26 cellular contexts compared by ENCODE assay signal in the genomic region with DNA sequence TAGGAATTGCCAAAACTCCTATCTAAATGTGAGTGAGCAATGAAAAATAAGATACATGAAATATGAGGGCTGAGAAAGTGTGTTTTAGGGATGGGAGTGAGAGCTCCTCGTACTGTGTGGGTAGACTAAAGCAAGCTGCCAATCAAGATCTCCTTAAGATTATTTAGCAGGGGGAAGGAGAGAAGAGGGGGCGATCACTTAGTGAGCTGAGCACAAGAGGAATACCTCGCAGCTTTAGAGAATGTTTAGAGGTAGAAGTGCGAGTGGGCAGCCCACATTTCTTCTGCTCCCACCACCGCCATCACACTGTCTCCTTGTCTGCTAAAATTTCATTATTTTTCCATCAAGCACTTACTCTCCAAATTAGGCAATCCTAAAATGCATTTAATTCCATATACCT.
"Had no signal": no experiment of that assay in that cellular context is flagged by ENCODE, and none has a peak within 500 bp of the region (broad histone marks: within the 10 kb centered on the region; RNA-seq: fewer than 3 reads in every experiment).

No MANE protein-coding gene starts in this region.

- H3K27ac ChIP-seq: brain microvascular endothelial cell, cardiac muscle cell had no signal

- H3K27ac Mint-ChIP-seq: activated CD8-positive, alpha-beta T cell treated with anti-CD3 and anti-CD28 coated beads, Interleukin-2, amount 10 ng/mL, durations not matched to agents 7 days and 5 days; activated naive CD8-positive, alpha-beta T cell; activated T-cell treated with anti-CD3 and anti-CD28 coated beads, Interleukin-2, amount 50 U/mL, for 24 hours; WTC11 had no signal

- DNase-seq: activated CD4-positive, alpha-beta T cell treated with anti-CD3 and anti-CD28 coated beads for 48 hours; activated CD4-positive, alpha-beta T cell treated with anti-CD3 and anti-CD28 coated beads, Interleukin-2, amount 50 U/mL, for 4 hours; activated CD4-positive, CD25-positive, alpha-beta regulatory T cell treated with anti-CD3 and anti-CD28 coated beads, Interleukin-2, amount 50 U/mL, for 72 hours; activated CD8-positive, alpha-beta memory T cell treated with anti-CD3 and anti-CD28 coated beads, Interleukin-2, amount 50 U/mL, for 48 hours; activated CD8-positive, alpha-beta T cell treated with anti-CD3 and anti-CD28 coated beads, Interleukin-2, amount 10 ng/mL, durations not matched to agents 7 days and 5 days; activated effector memory CD4-positive, alpha-beta T cell treated with anti-CD3 and anti-CD28 coated beads, Interleukin-2, amount 50 U/mL, for 16 hours; activated naive CD4-positive, alpha-beta T cell treated with Interleukin-2 at 50 U/mL for 16 hours; activated T-cell treated with anti-CD3 and anti-CD28 coated beads, Interleukin-2, amount 50 U/mL, for 24 hours; brain microvascular endothelial cell; cerebellar nuclear complex; KBM-7; MV-4-11; NCI-H1092 treated with DMSO at 0.1 percent for 48 hours; NCI-H1417 treated with DMSO at 0.1 percent for 48 hours; NCI-H1694; NCI-H2029; NCI-H2107; NCI-H446; NCI-H524; NCI-H748 treated with DMSO at 0.1 percent for 48 hours; SIG-M5; T-helper 17 cell; T-helper 9 cell had no signal

- H3K4me3 ChIP-seq: cardiac muscle cell had no signal

- ATAC-seq: activated CD8-positive, alpha-beta T cell treated with anti-CD3 and anti-CD28 coated beads, Interleukin-2, amount 10 ng/mL, durations not matched to agents 7 days and 5 days had no signal

- H3K27me3 Mint-ChIP-seq: activated naive CD8-positive, alpha-beta T cell; activated T-cell treated with anti-CD3 and anti-CD28 coated beads, Interleukin-2, amount 50 U/mL, for 24 hours; T-helper 17 cell had no signal

- H3K36me3 ChIP-seq: brain microvascular endothelial cell, cardiac muscle cell had no signal

- H3K27me3 ChIP-seq: brain microvascular endothelial cell, cardiac muscle cell had no signal

- H3K36me3 Mint-ChIP-seq: activated naive CD8-positive, alpha-beta T cell had no signal

- H3K9me3 Mint-ChIP-seq: activated T-cell treated with anti-CD3 and anti-CD28 coated beads, Interleukin-2, amount 50 U/mL, for 24 hours had no signal

- H3K4me3 Mint-ChIP-seq: activated CD8-positive, alpha-beta T cell treated with anti-CD3 and anti-CD28 coated beads, Interleukin-2, amount 10 ng/mL, durations not matched to agents 7 days and 5 days; activated naive CD8-positive, alpha-beta T cell; activated T-cell treated with anti-CD3 and anti-CD28 coated beads, Interleukin-2, amount 50 U/mL, for 24 hours; T-helper 17 cell; WTC11 had no signal
